Comparison of ENCODE assay signal across 8 cellular contexts in genomic region chrX:76151537-76151936, GRCh38. TPM values are rescaled to one million over a fixed set of nuclear protein-coding genes. Genes with fewer than 3 reads are reported as not detected.
A peak's percentile ranks its signal among the peaks of the same experiment; 100 is the strongest.
DNase-seq lines count a peak whose midpoint lies in the region; ATAC-seq and FAIRE-seq lines count a peak whose summit lies in the region.
"Not testable (repeated sequence)": the region's sequence is repeated elsewhere in the genome, so short reads cannot be mapped to it uniquely, and the experiment has no call there.

No MANE protein-coding gene starts in this region.

- H3K9me3 Mint-ChIP-seq in CD4-positive, CD25-positive, alpha-beta regulatory T cell, result not testable (repeated sequence)

- H3K27me3 Mint-ChIP-seq in CD4-positive, CD25-positive, alpha-beta regulatory T cell, result not testable (repeated sequence)

- DNase-seq in CD4-positive, CD25-positive, alpha-beta regulatory T cell, result not testable (repeated sequence)

- H3K27ac Mint-ChIP-seq in CD4-positive, CD25-positive, alpha-beta regulatory T cell, result not testable (repeated sequence)

- H3K27ac ChIP-seq in CD4-positive, CD25-positive, alpha-beta regulatory T cell (ENCODE audit: insufficient read depth, low read length, poor library complexity, severe bottlenecking), result not testable (repeated sequence)

- H3K4me3 ChIP-seq in CD4-positive, CD25-positive, alpha-beta regulatory T cell (ENCODE audit: low read depth, low read length), result not testable (repeated sequence)

- not testable (repeated sequence) for H3K27me3 ChIP-seq in CD4-positive, CD25-positive, alpha-beta regulatory T cell (ENCODE audit: control insufficient read depth, insufficient read depth, low read length)

- H3K36me3 Mint-ChIP-seq in CD4-positive, CD25-positive, alpha-beta regulatory T cell, result not testable (repeated sequence)

- FAIRE-seq in colon (lab: Jason Lieb, UNC), result peak; percentile 69

- not testable (repeated sequence) for H3K9me3 ChIP-seq in CD4-positive, CD25-positive, alpha-beta regulatory T cell (ENCODE audit: control insufficient read depth in 2 of 2, low read length in 2 of 2)

- H3K4me1 ChIP-seq in CD4-positive, CD25-positive, alpha-beta regulatory T cell (ENCODE audit: control insufficient read depth, insufficient read depth, low read length, poor library complexity, severe bottlenecking), result peaks cover 13% of the 10 kb centered on the region

- peaks cover 5 to 20% (median 12%) of the 10 kb centered on the region in 4 donors for H3K4me1 Mint-ChIP-seq in CD4-positive, CD25-positive, alpha-beta regulatory T cell

- not testable (repeated sequence) for H3K4me3 Mint-ChIP-seq in CD4-positive, CD25-positive, alpha-beta regulatory T cell

- H3K36me3 ChIP-seq in CD4-positive, CD25-positive, alpha-beta regulatory T cell (ENCODE audit: control insufficient read depth, insufficient read depth, low read length), result not testable (repeated sequence)

- ATAC-seq in CD4-positive, CD25-positive, alpha-beta regulatory T cell (ENCODE audit: low read depth in 2 of 2), result peak; percentile 41 to 45
- peak; percentile 63 for ATAC-seq in GM18868 (IDR thresholded peaks at IDR 0.05; ENCODE audit: unreplicated experiment)
- peak; percentile 66 for ATAC-seq in GM19452 (IDR thresholded peaks at IDR 0.05; ENCODE audit: unreplicated experiment)
- peak; percentile 62 for ATAC-seq in GM21717 (IDR thresholded peaks at IDR 0.05; ENCODE audit: unreplicated experiment)
- peak; percentile 75 for ATAC-seq in HG02884 (IDR thresholded peaks at IDR 0.05; ENCODE audit: unreplicated experiment)
- ATAC-seq in HG03135 (IDR thresholded peaks at IDR 0.05; ENCODE audit: unreplicated experiment), result peak; percentile 61
- ATAC-seq in HG03558 (IDR thresholded peaks at IDR 0.05; ENCODE audit: extremely low read depth, unreplicated experiment), result peak; percentile 73

RNA-seq across cellular contexts. Expression of gene PBDC1, which starts 21.3 kb away (rescaled TPM):
- total RNA-seq in CD4-positive, CD25-positive, alpha-beta regulatory T cell, result 17.9 TPM
- 10 to 100 TPM; 27.4 to 48.1 (median 38.8) TPM for polyA plus RNA-seq in CD4-positive, CD25-positive, alpha-beta regulatory T cell
